15 cellular contexts compared by ENCODE assay signal in genomic region chr18:46474487-46475366, GRCh38.
DNase-seq lines count a peak whose midpoint lies in the region; ATAC-seq and TF ChIP-seq lines count a peak whose summit lies in the region.
"Had no signal": no experiment of that assay in that cellular context is flagged by ENCODE, and none has a peak within 500 bp of the region (broad histone marks: within the 10 kb centered on the region; RNA-seq: fewer than 3 reads in every experiment).

No MANE protein-coding gene starts in this region.

- intact Hi-C loops in CD14-positive monocyte (cut with micrococcal nuclease), result no loop called here

- ATAC-seq in foreskin keratinocyte, result peak; percentile 34
- ATAC-seq in HG03432 (IDR thresholded peaks at IDR 0.05; ENCODE audit: unreplicated experiment), result no peak
- no peak for ATAC-seq in GM19035 (IDR thresholded peaks at IDR 0.05; ENCODE audit: unreplicated experiment)
- ATAC-seq: activated CD4-positive, CD25-positive, alpha-beta regulatory T cell treated with anti-CD3 and anti-CD28 coated beads, Interleukin-2, amount 50 U/mL, for 24 hours; effector memory CD8-positive, alpha-beta T cell had no signal

- H3K27ac Mint-ChIP-seq in CD14-positive monocyte, result no peak overlapping the region
- H3K27ac Mint-ChIP-seq: naive B cell; T-helper 1 cell treated with Interleukin-12 subunit alpha and Interleukin-12 subunit beta and Interleukin-4 antibody, amounts not matched to agents 30 μg/mL and 1 μg/mL, for 36 hours had no signal

- H3K4me1 ChIP-seq in cardiac muscle cell (ENCODE audit: low read depth), result peaks cover 10% of the 10 kb centered on the region
- H3K4me1 ChIP-seq in right atrium auricular region, result peaks cover 0 to 9% of the 10 kb centered on the region in 2 donors
- no peaks in the 10 kb centered on the region for H3K4me1 ChIP-seq in foreskin keratinocyte

- H3K27me3 Mint-ChIP-seq in CD14-positive monocyte (ENCODE audit: low read depth in 3 of 3), result peaks cover 1 to 5% (median 2%) of the 10 kb centered on the region in 3 donors

- peak in 1 of 2 donors; percentile 23 for DNase-seq in cardiac muscle cell (ENCODE audit: low read depth in 1 of 2, low spot score in 1 of 2)
- DNase-seq in right atrium auricular region (ENCODE audit: low spot score), result no peak
- DNase-seq in NCI-H2196 treated with DMSO at 0.1 percent for 48 hours (lab: John Stamatoyannopoulos, UW; ENCODE audit: unreplicated experiment), result peak; percentile 60
- no peak for DNase-seq in foreskin keratinocyte
- DNase-seq in GM19238 (ENCODE audit: insufficient read length, low spot score), result no peak
- no peak for DNase-seq in CD14-positive monocyte (ENCODE audit: low spot score)
- DNase-seq: effector memory CD8-positive, alpha-beta T cell; naive B cell; NCI-H526 treated with DMSO at 0.1 percent for 48 hours; retina had no signal

- no peaks in the 10 kb centered on the region for H3K4me1 Mint-ChIP-seq in CD14-positive monocyte
- H3K4me1 Mint-ChIP-seq: naive B cell had no signal

- H3K27me3 ChIP-seq in cardiac muscle cell (no peaks in the 10 kb centered on the region), right atrium auricular region (no peaks in the 10 kb centered on the region), foreskin keratinocyte (peaks cover 15% of the 10 kb centered on the region)

- peaks cover 0 to 2% of the 10 kb centered on the region in 2 donors for H3K36me3 Mint-ChIP-seq in CD14-positive monocyte
- H3K36me3 Mint-ChIP-seq: activated naive CD4-positive, alpha-beta T cell treated with anti-CD3 and anti-CD28 coated beads, Interleukin-2, amount 50 U/mL, for 72 hours; naive B cell had no signal

- H3K36me3 ChIP-seq in cardiac muscle cell, result no peaks in the 10 kb centered on the region
- H3K36me3 ChIP-seq in right atrium auricular region, result no peaks in the 10 kb centered on the region

- no peaks in the 10 kb centered on the region for H3K9me3 Mint-ChIP-seq in CD14-positive monocyte
- H3K9me3 Mint-ChIP-seq: activated naive CD4-positive, alpha-beta T cell treated with anti-CD3 and anti-CD28 coated beads, Interleukin-2, amount 50 U/mL, for 72 hours; effector memory CD8-positive, alpha-beta T cell; T-helper 1 cell treated with Interleukin-12 subunit alpha and Interleukin-12 subunit beta and Interleukin-4 antibody, amounts not matched to agents 30 μg/mL and 1 μg/mL, for 36 hours had no signal

- H3K27ac ChIP-seq in cardiac muscle cell (peak overlapping the region; percentile 8), right atrium auricular region (no peak overlapping the region), foreskin keratinocyte (no peak overlapping the region)

- H3K4me3 Mint-ChIP-seq in CD14-positive monocyte, result no peak overlapping the region
- H3K4me3 Mint-ChIP-seq: effector memory CD8-positive, alpha-beta T cell; naive B cell; T-helper 1 cell treated with Interleukin-12 subunit alpha and Interleukin-12 subunit beta and Interleukin-4 antibody, amounts not matched to agents 30 μg/mL and 1 μg/mL, for 36 hours had no signal

- H3K9me3 ChIP-seq in cardiac muscle cell (ENCODE audit: low read depth), result no peaks in the 10 kb centered on the region
- H3K9me3 ChIP-seq in right atrium auricular region, result no peaks in the 10 kb centered on the region

- H3K4me3 ChIP-seq in cardiac muscle cell (no peak overlapping the region), right atrium auricular region (no peak overlapping the region)

- TF ChIP-seq CTCF in cardiac muscle cell (IDR thresholded peaks at IDR 0.05; ENCODE audit: low read depth, low read length) (no peak), right atrium auricular region (IDR thresholded peaks at IDR 0.05) (no peak), foreskin keratinocyte (conservative IDR thresholded peaks at IDR 0.05) (no peak), CD14-positive monocyte (IDR thresholded peaks at IDR 0.05) (no peak)
